Comparison of ENCODE assay signal across 8 cellular contexts in the genomic region with DNA sequence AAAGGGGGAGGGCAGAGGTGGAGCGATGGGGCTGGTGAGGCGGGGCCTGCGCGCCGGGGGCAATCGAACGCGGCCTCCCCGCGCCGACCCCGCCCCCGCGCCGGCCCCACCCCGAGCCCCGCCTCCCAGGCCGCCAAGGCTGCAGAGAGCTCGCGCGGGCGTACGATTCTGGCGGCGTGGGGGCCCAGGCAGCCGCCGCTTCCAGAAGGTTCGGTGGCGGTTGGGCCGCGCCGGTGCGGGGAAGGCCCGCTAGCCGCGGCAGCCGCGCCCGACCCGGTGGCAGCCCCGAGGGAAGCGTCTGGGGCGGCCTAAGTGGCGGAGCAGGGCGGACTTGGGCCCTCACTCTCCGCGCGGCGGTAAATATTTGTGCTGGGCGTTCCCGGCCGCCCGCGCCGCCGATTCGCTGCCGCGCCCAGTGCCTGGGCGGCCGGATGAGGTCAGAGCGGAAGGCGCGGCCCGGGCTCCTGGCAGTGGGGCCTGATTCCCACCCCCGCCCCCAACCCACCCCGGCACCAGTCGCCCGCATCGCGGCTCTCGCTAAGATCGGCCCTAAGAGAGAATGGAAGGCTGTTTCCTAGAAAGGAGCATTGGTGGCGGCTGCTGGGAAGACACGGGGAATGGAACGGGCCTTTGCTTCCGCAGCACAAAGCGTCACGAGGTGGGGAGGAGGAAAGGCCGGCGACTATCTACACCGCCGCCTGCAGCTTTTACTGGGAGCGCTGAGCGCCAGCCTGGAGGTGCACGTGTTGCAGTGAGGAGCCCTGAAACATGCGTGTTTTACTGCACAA. TPM values are rescaled to one million over a fixed set of nuclear protein-coding genes. Genes with fewer than 3 reads are reported as not detected.
DNase-seq lines count a peak whose midpoint lies in the region; ATAC-seq and TF ChIP-seq lines count a peak whose summit lies in the region.

Gene ACOT7 (minus strand): TSS at position 368 of the 788 bp plus-strand sequence. CDS start 368 bp downstream, outside the sequence.

- no peaks in the 10 kb centered on the region for H3K27me3 ChIP-seq in layer of hippocampus (ENCODE audit: control insufficient read depth, insufficient read depth, low read length)

- TF ChIP-seq CTCF in chondrocyte (IDR thresholded peaks at IDR 0.05) = peak; percentile 55

- H3K27ac Mint-ChIP-seq in chondrocyte (ENCODE audit: unreplicated experiment) = peak within 1 kb of the TSS; percentile 95

- peak; percentile 98 for DNase-seq in AG20443 (ENCODE audit: low spot score)
- peak; percentile 83 for DNase-seq in NCI-H345 treated with DMSO at 0.1 percent for 48 hours (lab: John Stamatoyannopoulos, UW; ENCODE audit: unreplicated experiment)
- peak; percentile 84 to 91 for DNase-seq in activated CD4-positive, alpha-beta T cell treated with anti-CD3 and anti-CD28 coated beads for 24 hours (ENCODE audit: low read depth in 2 of 2)
- no peak for DNase-seq in chondrocyte (ENCODE audit: low spot score)
- DNase-seq in stimulated activated CD4-positive, alpha-beta T cell treated with anti-CD3 and anti-CD28 coated beads, Interleukin-1b, Interleukin-23, amount 100 ng/mL, for 4 hours (ENCODE audit: low read depth in 2 of 2) = peak; percentile 88 to 93

- no peaks in the 10 kb centered on the region for H3K27me3 Mint-ChIP-seq in chondrocyte (ENCODE audit: low read depth)

- H3K4me1 Mint-ChIP-seq in chondrocyte (ENCODE audit: low read depth) = peaks cover 17% of the 10 kb centered on the region

- no peaks in the 10 kb centered on the region for H3K36me3 Mint-ChIP-seq in chondrocyte (ENCODE audit: low read depth)

- no peaks in the 10 kb centered on the region for H3K9me3 Mint-ChIP-seq in chondrocyte (ENCODE audit: low read depth)

- peak within 1 kb of the TSS; percentile 76 for H3K4me3 Mint-ChIP-seq in chondrocyte (ENCODE audit: unreplicated experiment)

- peak; percentile 78 for ATAC-seq in GM19023 (IDR thresholded peaks at IDR 0.05; ENCODE audit: unreplicated experiment)
- peak; percentile 76 for ATAC-seq in HG03196 (IDR thresholded peaks at IDR 0.05; ENCODE audit: unreplicated experiment)

- peak within 1 kb of the TSS; percentile 97 for H3K27ac ChIP-seq in layer of hippocampus (ENCODE audit: low read depth, low read length)

RNA-seq across cellular contexts. Expression of gene ACOT7, which starts in this region (rescaled TPM):
- total RNA-seq in chondrocyte = 43.9 to 48.1 TPM (median 44.0 TPM) in 3 replicates
